In the genomic region with DNA sequence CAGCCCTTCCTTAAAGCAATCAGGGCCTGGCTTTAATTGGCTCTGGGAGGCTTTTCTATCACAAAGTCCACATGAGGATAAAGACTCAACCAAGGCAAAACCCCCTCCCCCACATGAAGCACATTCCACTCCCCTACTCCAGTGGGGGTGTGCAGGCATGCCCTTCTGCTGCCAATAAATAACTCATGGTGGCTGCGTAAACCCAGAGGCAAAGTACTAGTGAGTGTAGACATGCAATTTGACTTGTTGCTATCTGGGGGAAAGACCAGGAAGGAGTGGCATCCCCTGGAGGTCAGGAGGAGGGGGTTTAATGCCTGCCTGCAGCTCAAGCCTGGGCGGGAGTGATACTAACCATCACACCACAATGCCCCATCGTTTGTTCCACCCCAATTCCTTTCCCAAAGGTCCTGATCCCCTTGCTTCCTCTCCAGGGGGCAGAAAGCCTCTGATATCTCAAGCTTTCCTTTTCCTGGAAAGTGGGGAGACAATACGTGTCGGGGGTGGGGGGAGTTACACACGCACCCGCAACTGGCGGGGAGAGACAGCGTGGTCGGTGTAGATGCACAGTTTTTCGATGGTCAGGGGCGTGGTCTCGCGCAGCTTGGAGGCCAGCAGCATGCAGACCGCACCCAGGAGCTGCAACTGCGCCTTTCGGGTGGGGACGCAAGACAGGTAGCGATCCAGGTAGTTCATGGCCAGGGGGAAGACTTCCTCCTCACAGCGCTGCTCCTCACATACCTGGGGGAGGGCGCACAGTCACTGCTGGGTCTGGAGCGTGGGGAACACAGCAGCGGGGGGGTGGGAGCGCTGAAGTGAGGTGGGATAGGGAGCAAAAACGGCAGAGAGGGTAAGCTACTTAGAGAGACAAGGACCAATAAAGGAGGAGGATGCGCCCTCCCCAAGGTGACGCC, we compare ENCODE assay signal across 8 cellular contexts. TPM values are rescaled to one million over a fixed set of nuclear protein-coding genes. Genes with fewer than 3 reads are reported as not detected.
DNase-seq lines count a peak whose midpoint lies in the region; ATAC-seq and TF ChIP-seq lines count a peak whose summit lies in the region.

No MANE protein-coding gene starts in this region.

- peak overlapping the region; percentile 97 for H3K4me3 Mint-ChIP-seq in natural killer cell treated with Interleukin-12 subunit alpha and Interleukin-12 subunit beta and Interleukin-15 and Interleukin-18, amount 100 ng/mL, for 72 hours

- ATAC-seq in natural killer cell treated with Interleukin-12 subunit alpha and Interleukin-12 subunit beta and Interleukin-15 and Interleukin-18, amount 100 ng/mL, for 72 hours: no peak

- CTCF ChIA-PET in HEK293T (lab: Yijun Ruan, JAX): interaction anchor here (0.6 to 1.3 kb wide), 5 partner anchors 9 to 153 kb away, joined by 3 to 6 read pairs (median 4); a partner anchor contains a TSS

- TF ChIP-seq CTCF in VCaP (conservative IDR thresholded peaks at IDR 0.05) (no peak), epithelial cell of esophagus (IDR thresholded peaks at IDR 0.05; ENCODE audit: insufficient read depth, low read depth, low read length, missing control alignments) (no peak), GM13976 (IDR thresholded peaks at IDR 0.05; ENCODE audit: borderline replicate concordance, control extremely low read depth, extremely low read depth, insufficient read depth, missing control alignments) (no peak)

- no peaks in the 10 kb centered on the region for H3K9me3 Mint-ChIP-seq in natural killer cell treated with Interleukin-12 subunit alpha and Interleukin-12 subunit beta and Interleukin-15 and Interleukin-18, amount 100 ng/mL, for 72 hours

- POLR2A ChIA-PET in HEK293T (lab: Yijun Ruan, JAX): interaction anchor here (0.6 to 7.8 kb wide), 5 partner anchors 11 to 110 kb away, joined by 3 to 54 read pairs (median 7); a partner anchor contains a TSS

- H3K4me3 ChIP-seq in epithelial cell of esophagus (ENCODE audit: low read length): peak overlapping the region; percentile 75

- H3K27ac Mint-ChIP-seq in natural killer cell treated with Interleukin-12 subunit alpha and Interleukin-12 subunit beta and Interleukin-15 and Interleukin-18, amount 100 ng/mL, for 72 hours: peak overlapping the region; percentile 88 to 95

- DNase-seq in activated T-cell treated with anti-CD3 and anti-CD28 coated beads for 48 hours (ENCODE audit: low read depth): peak; percentile 42
- DNase-seq in activated T-cell treated with anti-CD3 and anti-CD28 coated beads for 4 hours: no peak
- peak; percentile 51 for DNase-seq in epithelial cell of esophagus (ENCODE audit: low read depth)
- peak; percentile 75 for DNase-seq in natural killer cell treated with Interleukin-12 subunit alpha and Interleukin-12 subunit beta and Interleukin-15 and Interleukin-18, amount 100 ng/mL, for 72 hours (ENCODE audit: low spot score)
- no peak for DNase-seq in GM13976 (ENCODE audit: low spot score)
- DNase-seq in DMS 273 treated with DMSO at 0.1 percent for 48 hours (lab: John Stamatoyannopoulos, UW): no peak
- DNase-seq in HEK293T (ENCODE audit: extremely low spot score): no peak

- H3K36me3 Mint-ChIP-seq in natural killer cell treated with Interleukin-12 subunit alpha and Interleukin-12 subunit beta and Interleukin-15 and Interleukin-18, amount 100 ng/mL, for 72 hours: peaks cover 22% of the 10 kb centered on the region

- in situ Hi-C loops in GM13976 (cut with MboI; ENCODE audit: low sequenced_read_pairs, unreplicated experiment): loop anchor here (5.0 to 10.0 kb wide), 2 partner anchors 95 to 102 kb away; no protein-coding TSS in a partner anchor

- H3K27ac ChIP-seq in VCaP: peak overlapping the region; percentile 62

- H3K27me3 Mint-ChIP-seq in natural killer cell treated with Interleukin-12 subunit alpha and Interleukin-12 subunit beta and Interleukin-15 and Interleukin-18, amount 100 ng/mL, for 72 hours: no peaks in the 10 kb centered on the region

- peaks cover 54 to 62% of the 10 kb centered on the region in 2 donors for H3K4me1 Mint-ChIP-seq in natural killer cell treated with Interleukin-12 subunit alpha and Interleukin-12 subunit beta and Interleukin-15 and Interleukin-18, amount 100 ng/mL, for 72 hours (ENCODE audit: low read depth in 2 of 2)

TF ChIP-seq in HEK293T, 16 proteins besides CTCF, POLR2A, EP300 and RAD21:
- no peak for TF ChIP-seq TARDBP (IDR thresholded peaks at IDR 0.05)
- TF ChIP-seq, protein P1, sequence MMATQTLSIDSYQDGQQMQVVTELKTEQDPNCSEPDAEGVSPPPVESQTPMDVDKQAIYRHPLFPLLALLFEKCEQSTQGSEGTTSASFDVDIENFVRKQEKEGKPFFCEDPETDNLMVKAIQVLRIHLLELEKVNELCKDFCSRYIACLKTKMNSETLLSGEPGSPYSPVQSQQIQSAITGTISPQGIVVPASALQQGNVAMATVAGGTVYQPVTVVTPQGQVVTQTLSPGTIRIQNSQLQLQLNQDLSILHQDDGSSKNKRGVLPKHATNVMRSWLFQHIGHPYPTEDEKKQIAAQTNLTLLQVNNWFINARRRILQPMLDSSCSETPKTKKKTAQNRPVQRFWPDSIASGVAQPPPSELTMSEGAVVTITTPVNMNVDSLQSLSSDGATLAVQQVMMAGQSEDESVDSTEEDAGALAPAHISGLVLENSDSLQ (IDR thresholded peaks at IDR 0.05): no peak
- no peak for TF ChIP-seq LEF1 (IDR thresholded peaks at IDR 0.05; ENCODE audit: borderline replicate concordance)
- TF ChIP-seq FOXM1 (IDR thresholded peaks at IDR 0.05; ENCODE audit: borderline replicate concordance): no peak
- no peak for TF ChIP-seq ELF4 (IDR thresholded peaks at IDR 0.05)
TF ChIP-seq in HEK293T: peak in this region for 0.

RNA-seq across cellular contexts. Expression of a gene that starts 1.5 kb away (rescaled TPM):
- total RNA-seq in natural killer cell treated with Interleukin-12 subunit alpha and Interleukin-12 subunit beta and Interleukin-15 and Interleukin-18, amount 100 ng/mL, for 72 hours: 100 to 1,000 TPM; 382 to 466 TPM

RNA-seq across cellular contexts. Expression of a gene that starts 18.8 kb away (rescaled TPM):
- 10 to 100 TPM; 48.3 to 73.9 TPM for total RNA-seq in natural killer cell treated with Interleukin-12 subunit alpha and Interleukin-12 subunit beta and Interleukin-15 and Interleukin-18, amount 100 ng/mL, for 72 hours

RNA-seq across cellular contexts. Expression of a gene that starts 19.2 kb away (rescaled TPM):
- 10 to 100 TPM; 25.5 to 33.0 TPM for total RNA-seq in natural killer cell treated with Interleukin-12 subunit alpha and Interleukin-12 subunit beta and Interleukin-15 and Interleukin-18, amount 100 ng/mL, for 72 hours

RNA-seq across cellular contexts. Expression of a gene that starts 44.9 kb away (rescaled TPM):
- total RNA-seq in natural killer cell treated with Interleukin-12 subunit alpha and Interleukin-12 subunit beta and Interleukin-15 and Interleukin-18, amount 100 ng/mL, for 72 hours: 10 to 100 TPM in 1 of 2 donors, 1 to 10 TPM in 1; 8.2 to 15.3 TPM

Comparison
In these comparisons a context has a peak if more than half of its experiments do, and no peak if none do; other contexts are left out.
1. DNase-seq: peak in activated T-cell treated with anti-CD3 and anti-CD28 coated beads for 48 hours (single experiment), epithelial cell of esophagus (single experiment) and natural killer cell treated with Interleukin-12 subunit alpha and Interleukin-12 subunit beta and Interleukin-15 and Interleukin-18, amount 100 ng/mL, for 72 hours (single experiment); none in activated T-cell treated with anti-CD3 and anti-CD28 coated beads for 4 hours (single experiment), GM13976 (single experiment), DMS 273 treated with DMSO at 0.1 percent for 48 hours (single experiment) and HEK293T (single experiment).